In the genomic region with DNA sequence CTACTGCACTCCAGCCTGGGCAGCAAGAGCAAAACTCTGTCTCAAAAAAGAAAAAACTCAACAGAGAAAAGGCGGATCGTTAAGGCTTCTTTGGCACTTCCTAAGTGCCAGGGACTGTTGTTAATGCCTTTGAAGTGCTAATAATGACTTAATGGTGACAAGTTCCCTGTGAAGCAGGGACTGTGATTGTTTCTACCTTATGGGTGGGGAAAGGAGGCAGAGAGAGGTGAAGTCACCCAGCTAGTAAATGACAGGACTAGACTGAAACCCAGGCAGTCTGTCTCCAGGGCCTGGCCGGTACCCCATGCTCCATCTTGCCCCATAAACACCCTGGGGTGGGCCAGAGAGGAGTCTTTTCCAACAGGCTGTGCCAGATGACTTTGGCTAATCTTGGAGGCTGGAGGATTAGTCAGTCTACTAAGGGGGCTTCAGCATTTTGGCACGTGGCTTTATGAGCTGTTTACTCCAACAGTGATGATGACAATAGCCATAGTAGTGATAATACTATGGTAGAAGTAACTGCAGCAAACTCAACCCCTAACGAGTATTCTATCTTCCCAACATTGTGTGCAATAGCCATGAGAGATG, we compare ENCODE assay signal across 11 cellular contexts. TPM values are rescaled to one million over a fixed set of nuclear protein-coding genes. Genes with fewer than 3 reads are reported as not detected.
DNase-seq lines count a peak whose midpoint lies in the region; ATAC-seq and TF ChIP-seq lines count a peak whose summit lies in the region.
"Had no signal": no experiment of that assay in that cellular context is flagged by ENCODE, and none has a peak within 500 bp of the region (broad histone marks: within the 10 kb centered on the region; RNA-seq: fewer than 3 reads in every experiment).

No MANE protein-coding gene starts in this region.

- no peak overlapping the region for H3K4me3 Mint-ChIP-seq in activated CD4-positive, alpha-beta T cell treated with anti-CD3 and anti-CD28 coated beads for 36 hours

- CTCF ChIA-PET in PC-9 (lab: Charles Lee): no interaction called here
- CTCF ChIA-PET in activated CD4-positive, alpha-beta T cell treated with anti-CD3 and anti-CD28 coated beads for 36 hours (lab: Charles Lee): interaction anchor here (0.5 kb wide), 1 partner anchor 191 kb away, joined by 3 read pairs; no protein-coding TSS in a partner anchor

- no peak overlapping the region for H3K4me2 ChIP-seq in PC-9

- H3F3A ChIP-seq in PC-9 (ENCODE audit: insufficient read depth, low read depth): peaks cover 30% of the 10 kb centered on the region; the same call in 1 of the 2 replicates

- H4K20me1 ChIP-seq in PC-9 (ENCODE audit: insufficient read depth): 0 out of 2 replicates have a peak, but pooled peaks cover 2% of the 10 kb centered on the region

- DNase-seq in PC-9: no peak
- no peak for DNase-seq in coronary artery (ENCODE audit: low spot score)
- no peak for DNase-seq in tibial artery
- DNase-seq in activated CD4-positive, alpha-beta T cell treated with anti-CD3 and anti-CD28 coated beads for 36 hours: no peak
- DNase-seq in midbrain (lab: John Stamatoyannopoulos, UW): no peak
- DNase-seq in HK-2 (ENCODE audit: unreplicated experiment): no peak
- DNase-seq: islet precursor cell, NCI-H1105 treated with DMSO at 0.1 percent for 48 hours, NCI-H510A treated with DMSO at 0.1 percent for 48 hours, SIG-M5 had no signal

- H3K9me3 ChIP-seq in PC-9 (ENCODE audit: insufficient read depth, low read depth): peaks cover 23% of the 10 kb centered on the region
- H3K9me3 ChIP-seq in muscle layer of colon (ENCODE audit: low read length): no peaks in the 10 kb centered on the region
- H3K9me3 ChIP-seq in tibial artery: peaks cover 0 to 4% (median 0%) of the 10 kb centered on the region in 3 donors

- TF ChIP-seq CTCF in PC-9 (conservative IDR thresholded peaks at IDR 0.05) (no peak), coronary artery (IDR thresholded peaks at IDR 0.05) (no peak), tibial artery (IDR thresholded peaks at IDR 0.05) (no peak)

- H3K4me1 Mint-ChIP-seq in activated CD4-positive, alpha-beta T cell treated with anti-CD3 and anti-CD28 coated beads for 36 hours: peaks cover 22% of the 10 kb centered on the region

- no peaks in the 10 kb centered on the region for H3K27me3 ChIP-seq in PC-9 (ENCODE audit: insufficient read depth, low read depth)
- H3K27me3 ChIP-seq in muscle layer of colon (ENCODE audit: control insufficient read depth in 1 of 2, insufficient read depth in 2 of 2, low read length in 2 of 2): no peaks in the 10 kb centered on the region
- no peaks in the 10 kb centered on the region for H3K27me3 ChIP-seq in tibial artery

- BruUV-seq in PC-9 (replicated peaks; lab: Mats Ljungman, UMichigan): no TSS peak

- H3K9ac ChIP-seq in muscle layer of colon (ENCODE audit: low read length): no peak overlapping the region

- no peaks in the 10 kb centered on the region for H3K9me2 ChIP-seq in PC-9 (ENCODE audit: insufficient read depth)

- ATAC-seq in activated CD4-positive, alpha-beta T cell treated with anti-CD3 and anti-CD28 coated beads for 36 hours: no peak

- H3K4me1 ChIP-seq in PC-9 (replicated peaks; ENCODE audit: insufficient read depth): 0 out of 2 replicates have a peak, but pooled peaks cover 6% of the 10 kb centered on the region
- H3K4me1 ChIP-seq in muscle layer of colon (ENCODE audit: insufficient read depth, low read length): peaks cover 51% of the 10 kb centered on the region
- peaks cover 0 to 93% (median 56%) of the 10 kb centered on the region in 4 donors for H3K4me1 ChIP-seq in tibial artery

- H3K79me2 ChIP-seq in PC-9 (ENCODE audit: low read depth): peaks cover 99% of the 10 kb centered on the region

- peaks cover 81% of the 10 kb centered on the region for H3K36me3 Mint-ChIP-seq in activated CD4-positive, alpha-beta T cell treated with anti-CD3 and anti-CD28 coated beads for 36 hours (ENCODE audit: low read depth)

- H2AFZ ChIP-seq in PC-9: no peak overlapping the region

- H3K9me3 Mint-ChIP-seq in activated CD4-positive, alpha-beta T cell treated with anti-CD3 and anti-CD28 coated beads for 36 hours (ENCODE audit: low read depth): peaks cover 38% of the 10 kb centered on the region

- H3K27ac ChIP-seq in PC-9 (peak overlapping the region; percentile 49), coronary artery (peak overlapping the region; percentile 82 to 97), muscle layer of colon (ENCODE audit: low read depth, low read length) (peak overlapping the region; percentile 53), tibial artery (peak overlapping the region; percentile 71 to 79)

- H3K4me3 ChIP-seq in PC-9 (no peak overlapping the region), coronary artery (peak overlapping the region; percentile 29), muscle layer of colon (ENCODE audit: low read depth in 1 of 2, low read length in 2 of 2) (no peak overlapping the region), tibial artery (no peak overlapping the region)

- peaks cover 68% of the 10 kb centered on the region for H3K36me3 ChIP-seq in PC-9 (ENCODE audit: low read depth)
- H3K36me3 ChIP-seq in muscle layer of colon (ENCODE audit: insufficient read depth, low read length): no peaks in the 10 kb centered on the region
- H3K36me3 ChIP-seq in tibial artery: peaks cover 0 to 9% (median 0%) of the 10 kb centered on the region in 3 donors

- H3K27me3 Mint-ChIP-seq in activated CD4-positive, alpha-beta T cell treated with anti-CD3 and anti-CD28 coated beads for 36 hours: no peaks in the 10 kb centered on the region

- intact Hi-C loops in PC-9 (cut with micrococcal nuclease; ENCODE audit: unreplicated experiment): no loop called here
- intact Hi-C loops in tibial artery (cut with DNase I; ENCODE audit: low total_unique reads): no loop called here
- intact Hi-C loops in activated CD4-positive, alpha-beta T cell treated with anti-CD3 and anti-CD28 coated beads for 36 hours (cut with DNase I, micrococcal nuclease): no loop called here

- H3K27ac Mint-ChIP-seq in activated CD4-positive, alpha-beta T cell treated with anti-CD3 and anti-CD28 coated beads for 36 hours: no peak overlapping the region

- POLR2A ChIA-PET in PC-9 (lab: Charles Lee; ENCODE audit: unreplicated experiment): no interaction called here
- POLR2A ChIA-PET in activated CD4-positive, alpha-beta T cell treated with anti-CD3 and anti-CD28 coated beads for 36 hours (lab: Charles Lee): no interaction called here

RNA-seq across cellular contexts. Expression of gene ABCC1, which starts 26.9 kb away (rescaled TPM):
- total RNA-seq in PC-9 (2021): 139 and 146 TPM in 2 replicates
- total RNA-seq in activated CD4-positive, alpha-beta T cell treated with anti-CD3 and anti-CD28 coated beads for 36 hours: 10 to 100 TPM; 57.8 to 65.1 TPM
